Comparison of ENCODE assay signal across 1 cellular context in the genomic region with DNA sequence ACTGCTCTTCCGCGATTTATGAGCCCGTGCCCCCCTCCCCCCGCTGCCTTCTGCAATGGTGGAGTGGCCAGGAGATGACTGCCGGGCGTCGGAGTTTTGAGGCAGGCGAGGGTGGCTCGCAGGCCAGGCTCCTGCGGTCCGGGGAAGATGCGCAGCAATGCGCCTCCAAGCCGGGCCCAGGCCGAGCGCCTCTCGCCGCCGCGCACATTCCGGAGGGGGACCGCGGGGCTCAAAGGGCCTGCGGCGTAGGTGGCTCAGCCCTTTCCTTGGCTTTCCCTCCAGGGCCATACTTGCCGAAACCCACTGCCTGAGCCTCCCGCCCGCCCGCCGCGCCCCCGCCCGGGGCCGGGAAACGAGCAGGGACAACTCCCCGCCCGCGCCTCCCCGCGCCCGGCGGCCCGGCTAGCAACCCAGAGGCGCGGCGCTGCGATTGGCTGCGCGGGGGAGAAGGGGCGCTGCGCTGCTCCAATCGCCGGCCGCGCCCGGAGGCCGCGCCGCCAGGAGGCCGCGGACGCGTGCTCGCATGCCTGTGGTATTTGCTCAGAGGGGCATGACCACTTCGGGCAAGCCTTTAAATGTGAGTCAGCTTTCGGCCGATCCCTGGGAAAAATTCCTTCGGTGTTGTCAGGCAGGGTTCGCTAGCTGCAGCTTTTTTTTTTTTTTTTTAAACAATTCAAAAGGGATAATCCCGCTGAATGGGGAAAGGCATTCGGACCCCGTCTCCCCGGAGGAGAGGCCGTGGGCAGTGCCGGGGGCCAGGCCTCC.
A peak's percentile ranks its signal among the peaks of the same experiment; 100 is the strongest.
TF ChIP-seq lines count a peak whose summit lies in the region.

No MANE protein-coding gene starts in this region.

TF ChIP-seq in WTC11, 78 proteins besides CTCF, POLR2A, EP300 and RAD21 (continued from another document):
- TF ChIP-seq, protein P1, sequence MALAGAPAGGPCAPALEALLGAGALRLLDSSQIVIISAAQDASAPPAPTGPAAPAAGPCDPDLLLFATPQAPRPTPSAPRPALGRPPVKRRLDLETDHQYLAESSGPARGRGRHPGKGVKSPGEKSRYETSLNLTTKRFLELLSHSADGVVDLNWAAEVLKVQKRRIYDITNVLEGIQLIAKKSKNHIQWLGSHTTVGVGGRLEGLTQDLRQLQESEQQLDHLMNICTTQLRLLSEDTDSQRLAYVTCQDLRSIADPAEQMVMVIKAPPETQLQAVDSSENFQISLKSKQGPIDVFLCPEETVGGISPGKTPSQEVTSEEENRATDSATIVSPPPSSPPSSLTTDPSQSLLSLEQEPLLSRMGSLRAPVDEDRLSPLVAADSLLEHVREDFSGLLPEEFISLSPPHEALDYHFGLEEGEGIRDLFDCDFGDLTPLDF (CRISPR knock-in tag; IDR thresholded peaks at IDR 0.05), result no peak
- no peak for TF ChIP-seq NR1H2 (CRISPR knock-in tag; IDR thresholded peaks at IDR 0.05)
- TF ChIP-seq KAT7 (CRISPR knock-in tag; IDR thresholded peaks at IDR 0.05; ENCODE audit: borderline replicate concordance), result peak; percentile 64; the same call in 1 of the 2 replicates
- peak; percentile 79 for TF ChIP-seq FOXP1 (CRISPR knock-in tag; IDR thresholded peaks at IDR 0.05; ENCODE audit: borderline replicate concordance)
- no peak for TF ChIP-seq SMAD4 (CRISPR knock-in tag; IDR thresholded peaks at IDR 0.05)
- TF ChIP-seq ZBTB21 (CRISPR knock-in tag; IDR thresholded peaks at IDR 0.05; ENCODE audit: borderline replicate concordance), result no peak; the same call in 1 of the 2 replicates
- TF ChIP-seq ZNF317 (CRISPR knock-in tag; IDR thresholded peaks at IDR 0.05; ENCODE audit: borderline replicate concordance, low read depth), result no peak
- TF ChIP-seq, protein P2, sequence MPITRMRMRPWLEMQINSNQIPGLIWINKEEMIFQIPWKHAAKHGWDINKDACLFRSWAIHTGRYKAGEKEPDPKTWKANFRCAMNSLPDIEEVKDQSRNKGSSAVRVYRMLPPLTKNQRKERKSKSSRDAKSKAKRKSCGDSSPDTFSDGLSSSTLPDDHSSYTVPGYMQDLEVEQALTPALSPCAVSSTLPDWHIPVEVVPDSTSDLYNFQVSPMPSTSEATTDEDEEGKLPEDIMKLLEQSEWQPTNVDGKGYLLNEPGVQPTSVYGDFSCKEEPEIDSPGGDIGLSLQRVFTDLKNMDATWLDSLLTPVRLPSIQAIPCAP (CRISPR knock-in tag; IDR thresholded peaks at IDR 0.05), result peak; percentile 12; the same call in 1 of the 2 replicates
- TF ChIP-seq, protein P3, sequence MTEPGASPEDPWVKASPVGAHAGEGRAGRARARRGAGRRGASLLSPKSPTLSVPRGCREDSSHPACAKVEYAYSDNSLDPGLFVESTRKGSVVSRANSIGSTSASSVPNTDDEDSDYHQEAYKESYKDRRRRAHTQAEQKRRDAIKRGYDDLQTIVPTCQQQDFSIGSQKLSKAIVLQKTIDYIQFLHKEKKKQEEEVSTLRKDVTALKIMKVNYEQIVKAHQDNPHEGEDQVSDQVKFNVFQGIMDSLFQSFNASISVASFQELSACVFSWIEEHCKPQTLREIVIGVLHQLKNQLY (CRISPR knock-in tag; IDR thresholded peaks at IDR 0.05), result no peak
- 0 out of 2 replicates have a peak, but pooled peaks have one; percentile 39 for TF ChIP-seq ZNF263 (CRISPR knock-in tag; IDR thresholded peaks at IDR 0.05; ENCODE audit: low read depth)
- TF ChIP-seq FOXJ3 (CRISPR knock-in tag; IDR thresholded peaks at IDR 0.05; ENCODE audit: borderline replicate concordance), result no peak
- TF ChIP-seq TCF7 (CRISPR knock-in tag; IDR thresholded peaks at IDR 0.05; ENCODE audit: low read depth), result no peak
- 0 out of 2 replicates have a peak, but pooled peaks have one; percentile 40 for TF ChIP-seq ZNF232 (CRISPR knock-in tag; IDR thresholded peaks at IDR 0.05)
- TF ChIP-seq, protein P4, sequence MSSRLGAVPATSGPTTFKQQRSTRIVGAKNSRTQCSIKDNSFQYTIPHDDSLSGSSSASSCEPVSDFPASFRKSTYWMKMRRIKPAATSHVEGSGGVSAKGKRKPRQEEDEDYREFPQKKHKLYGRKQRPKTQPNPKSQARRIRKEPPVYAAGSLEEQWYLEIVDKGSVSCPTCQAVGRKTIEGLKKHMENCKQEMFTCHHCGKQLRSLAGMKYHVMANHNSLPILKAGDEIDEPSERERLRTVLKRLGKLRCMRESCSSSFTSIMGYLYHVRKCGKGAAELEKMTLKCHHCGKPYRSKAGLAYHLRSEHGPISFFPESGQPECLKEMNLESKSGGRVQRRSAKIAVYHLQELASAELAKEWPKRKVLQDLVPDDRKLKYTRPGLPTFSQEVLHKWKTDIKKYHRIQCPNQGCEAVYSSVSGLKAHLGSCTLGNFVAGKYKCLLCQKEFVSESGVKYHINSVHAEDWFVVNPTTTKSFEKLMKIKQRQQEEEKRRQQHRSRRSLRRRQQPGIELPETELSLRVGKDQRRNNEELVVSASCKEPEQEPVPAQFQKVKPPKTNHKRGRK (CRISPR knock-in tag; IDR thresholded peaks at IDR 0.05; ENCODE audit: borderline replicate concordance), result no peak
- TF ChIP-seq, protein P5, sequence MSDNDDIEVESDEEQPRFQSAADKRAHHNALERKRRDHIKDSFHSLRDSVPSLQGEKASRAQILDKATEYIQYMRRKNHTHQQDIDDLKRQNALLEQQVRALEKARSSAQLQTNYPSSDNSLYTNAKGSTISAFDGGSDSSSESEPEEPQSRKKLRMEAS (CRISPR knock-in tag; IDR thresholded peaks at IDR 0.05), result peak; percentile 86
- TF ChIP-seq RELA (CRISPR knock-in tag; IDR thresholded peaks at IDR 0.05; ENCODE audit: borderline replicate concordance), result peak; percentile 23; the same call in 1 of the 2 replicates
- TF ChIP-seq, protein P6, sequence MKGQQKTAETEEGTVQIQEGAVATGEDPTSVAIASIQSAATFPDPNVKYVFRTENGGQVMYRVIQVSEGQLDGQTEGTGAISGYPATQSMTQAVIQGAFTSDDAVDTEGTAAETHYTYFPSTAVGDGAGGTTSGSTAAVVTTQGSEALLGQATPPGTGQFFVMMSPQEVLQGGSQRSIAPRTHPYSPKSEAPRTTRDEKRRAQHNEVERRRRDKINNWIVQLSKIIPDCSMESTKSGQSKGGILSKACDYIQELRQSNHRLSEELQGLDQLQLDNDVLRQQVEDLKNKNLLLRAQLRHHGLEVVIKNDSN (CRISPR knock-in tag; IDR thresholded peaks at IDR 0.05), result peak; percentile 25; the same call in 1 of the 2 replicates
